In the genomic region with DNA sequence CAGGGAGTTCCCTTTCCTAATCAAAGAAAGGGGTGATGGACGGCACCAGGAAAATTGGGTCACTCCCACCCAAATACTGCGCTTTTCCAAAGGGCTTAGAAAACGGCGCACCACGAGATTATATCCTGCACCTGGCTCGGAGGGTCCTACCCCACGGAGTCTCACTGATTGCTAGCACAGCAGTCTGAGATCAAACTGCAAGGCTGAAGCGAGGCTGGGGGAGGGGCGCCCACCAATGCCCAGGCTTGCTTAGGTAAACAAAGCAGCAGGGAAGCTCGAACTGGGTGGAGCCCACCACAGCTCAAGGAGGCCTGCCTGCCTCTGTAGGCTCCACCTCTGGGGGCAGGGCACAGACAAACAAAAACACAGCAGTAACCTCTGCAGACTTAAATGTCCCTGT, we compare ENCODE assay signal across 7 cellular contexts. TPM values are rescaled to one million over a fixed set of nuclear protein-coding genes. Genes with fewer than 3 reads are reported as not detected.
DNase-seq lines count a peak whose midpoint lies in the region; ATAC-seq and TF ChIP-seq lines count a peak whose summit lies in the region.
"Not testable (repeated sequence)": the region's sequence is repeated elsewhere in the genome, so short reads cannot be mapped to it uniquely, and the experiment has no call there.

No MANE protein-coding gene starts in this region.

- H3F3A ChIP-seq in GM23338 (replicated peaks; ENCODE audit: low read depth); neural progenitor cell (ENCODE audit: low read depth): not testable (repeated sequence)

- CTCF ChIA-PET in Panc1 (lab: Charles Lee), result interaction anchor here (0.6 kb wide), 1 partner anchor 46 kb away, joined by 5 read pairs; no protein-coding TSS in a partner anchor

- H3K9me3 Mint-ChIP-seq in GM23338 (peaks cover 13% of the 10 kb centered on the region), endodermal cell (peaks cover 22% of the 10 kb centered on the region)
- not testable (repeated sequence) for H3K9me3 Mint-ChIP-seq in neural progenitor cell

- H3K4me1 Mint-ChIP-seq in GM23338 (peaks cover 10% of the 10 kb centered on the region), endodermal cell (peaks cover 11% of the 10 kb centered on the region)
- H3K4me1 Mint-ChIP-seq in neural progenitor cell, result not testable (repeated sequence)

- not testable (repeated sequence) for H3K9ac ChIP-seq in endodermal cell (ENCODE audit: extremely low read depth, low read length, poor library complexity, severe bottlenecking); iPS-20b (ENCODE audit: low read depth, low read length); neural progenitor cell

- H3K27me3 Mint-ChIP-seq in GM23338 (ENCODE audit: insufficient read depth, low read depth, poor library complexity); endodermal cell (ENCODE audit: insufficient read depth); neural progenitor cell (ENCODE audit: insufficient read depth, low read depth): not testable (repeated sequence)

- BruUV-seq in Panc1 (replicated peaks; lab: Mats Ljungman, UMichigan), result not testable (repeated sequence)

- intact Hi-C loops in Panc1 (cut with micrococcal nuclease; ENCODE audit: unreplicated experiment), result not testable (repeated sequence)

- DNase-seq in GM23338 (ENCODE audit: low spot score) (peak; percentile 4), NCI-H1417 (lab: John Stamatoyannopoulos, UW) (peak in 2 of 3 experiments; percentile 65 to 78), NCI-H345 (lab: John Stamatoyannopoulos, UW) (peak; percentile 39), endodermal cell (peak; percentile 79), neural progenitor cell (ENCODE audit: low spot score) (peak; percentile 73)
- not testable (repeated sequence) for DNase-seq in Panc1 (ENCODE audit: low read depth, low spot score)

- not testable (repeated sequence) for H3K27ac ChIP-seq in GM23338 (ENCODE audit: low read depth); Panc1 (ENCODE audit: low read length); endodermal cell (ENCODE audit: low read depth, low read length); iPS-20b (ENCODE audit: low read length)
- peak overlapping the region; percentile 57 for H3K27ac ChIP-seq in neural progenitor cell

- not testable (repeated sequence) for H3K4me3 ChIP-seq in GM23338
- H3K4me3 ChIP-seq in Panc1 (ENCODE audit: low read depth in 2 of 2, low read length in 2 of 2), result peak overlapping the region; percentile 26 to 27; a peak in 3 of 4 replicates
- H3K4me3 ChIP-seq in endodermal cell (ENCODE audit: low read length), result peak overlapping the region; percentile 70
- H3K4me3 ChIP-seq in iPS-20b (ENCODE audit: low read length), result peak overlapping the region; percentile 52; the same call in 1 of the 2 replicates
- H3K4me3 ChIP-seq in neural progenitor cell, result peak overlapping the region; percentile 60

- H3K4me1 ChIP-seq in GM23338 (ENCODE audit: insufficient read depth); Panc1 (ENCODE audit: control insufficient read depth, insufficient read depth, low read length); endodermal cell (ENCODE audit: control insufficient read depth, insufficient read depth, low read length); iPS-20b (ENCODE audit: insufficient read depth, low read length); neural progenitor cell: not testable (repeated sequence)

- H3K4me2 ChIP-seq in GM23338, result peak overlapping the region; percentile 7; the same call in 1 of the 2 replicates
- H3K4me2 ChIP-seq in neural progenitor cell, result peak overlapping the region; percentile 91

- not testable (repeated sequence) for ATAC-seq in GM23338, Panc1

- peaks cover 13% of the 10 kb centered on the region for H3K9me2 ChIP-seq in GM23338 (ENCODE audit: insufficient read depth)

- in situ Hi-C loops in Panc1 (cut with HindIII; ENCODE audit: low pct_unique_long_range_greater_than_20kb, low sequenced_read_pairs), result not testable (repeated sequence)

- not testable (repeated sequence) for H2AFZ ChIP-seq in GM23338; neural progenitor cell (replicated peaks)

- H3K9me3 ChIP-seq in Panc1 (ENCODE audit: control insufficient read depth, insufficient read depth, low read depth, low read length); endodermal cell (ENCODE audit: control insufficient read depth, low read length); iPS-20b (ENCODE audit: insufficient read depth, low read depth, low read length); neural progenitor cell (ENCODE audit: low read depth): not testable (repeated sequence)

- POLR2A ChIA-PET in Panc1 (lab: Charles Lee), result not testable (repeated sequence)

- H3K4me3 Mint-ChIP-seq in GM23338 (peak overlapping the region; percentile 30; the same call in 2 of the 3 replicates), endodermal cell (peak overlapping the region; percentile 62), neural progenitor cell (peak overlapping the region; percentile 40)

- H3K36me3 ChIP-seq in GM23338 (ENCODE audit: insufficient read depth); Panc1 (ENCODE audit: control insufficient read depth, insufficient read depth, low read length); endodermal cell (ENCODE audit: control insufficient read depth, insufficient read depth, low read length); iPS-20b (ENCODE audit: insufficient read depth, low read depth, low read length); neural progenitor cell: not testable (repeated sequence)

- 40 to 54% methylated on average over 1 to 8 of the region's 10 CpGs for WGBS in endodermal cell (ENCODE audit: insufficient coverage in 1 of 2, insufficient read length in 1 of 2), 2 experiments

- not testable (repeated sequence) for H3K27ac Mint-ChIP-seq in GM23338, neural progenitor cell
- peak overlapping the region; percentile 66 for H3K27ac Mint-ChIP-seq in endodermal cell

- H3K27me3 ChIP-seq in GM23338 (ENCODE audit: insufficient read depth); Panc1 (ENCODE audit: control insufficient read depth, insufficient read depth, low read length); endodermal cell (ENCODE audit: control insufficient read depth, insufficient read depth, low read length, poor library complexity, severe bottlenecking); iPS-20b (ENCODE audit: insufficient read depth, low read length); neural progenitor cell: not testable (repeated sequence)

- TF ChIP-seq CTCF in GM23338 (conservative IDR thresholded peaks at IDR 0.05; ENCODE audit: low read depth in 2 of 2); Panc1 (IDR thresholded peaks at IDR 0.05); endodermal cell (conservative IDR thresholded peaks at IDR 0.05); neural progenitor cell (IDR thresholded peaks at IDR 0.05): not testable (repeated sequence)

- H3K79me2 ChIP-seq in GM23338 (replicated peaks; ENCODE audit: insufficient read depth), result not testable (repeated sequence)
- peaks cover 40% of the 10 kb centered on the region for H3K79me2 ChIP-seq in neural progenitor cell (ENCODE audit: low read depth)

- H3K36me3 Mint-ChIP-seq in GM23338 (ENCODE audit: low read depth); endodermal cell (ENCODE audit: low read depth); neural progenitor cell: not testable (repeated sequence)

- H4K20me1 ChIP-seq in GM23338 (replicated peaks; ENCODE audit: insufficient read depth); neural progenitor cell (ENCODE audit: low read depth): not testable (repeated sequence)

RNA-seq across cellular contexts. Expression of gene ACADM, which starts 46.5 kb away (rescaled TPM):
- total RNA-seq in GM23338 (2014; rRNA removed; shearing (Covaris generic)), result 35.3 and 37.7 TPM in 2 replicates
- polyA plus RNA-seq in GM23338 (2016; fragmentation: Nextera tagmentation; extraction: Ambion mirVana), result 43.7 and 52.8 TPM in 2 replicates
- total RNA-seq in Panc1 (2021; ENCODE audit: unreplicated experiment) (57.2 TPM), endodermal cell (10 to 100 TPM; 63.5 to 68.0 TPM), neural progenitor cell (ENCODE audit: low replicate concordance) (46.4 and 85.1 TPM in 2 replicates)
- 60.2 TPM for polyA plus RNA-seq in Panc1 (2012; ENCODE audit: insufficient read length)
- polyA plus RNA-seq in endodermal cell (2013, experiment 1 of 2), result 53.5 TPM
- polyA plus RNA-seq in endodermal cell (2013, experiment 2 of 2), result 45.9 TPM
